ENCODE assay signal across 1 cellular context in the genomic region with DNA sequence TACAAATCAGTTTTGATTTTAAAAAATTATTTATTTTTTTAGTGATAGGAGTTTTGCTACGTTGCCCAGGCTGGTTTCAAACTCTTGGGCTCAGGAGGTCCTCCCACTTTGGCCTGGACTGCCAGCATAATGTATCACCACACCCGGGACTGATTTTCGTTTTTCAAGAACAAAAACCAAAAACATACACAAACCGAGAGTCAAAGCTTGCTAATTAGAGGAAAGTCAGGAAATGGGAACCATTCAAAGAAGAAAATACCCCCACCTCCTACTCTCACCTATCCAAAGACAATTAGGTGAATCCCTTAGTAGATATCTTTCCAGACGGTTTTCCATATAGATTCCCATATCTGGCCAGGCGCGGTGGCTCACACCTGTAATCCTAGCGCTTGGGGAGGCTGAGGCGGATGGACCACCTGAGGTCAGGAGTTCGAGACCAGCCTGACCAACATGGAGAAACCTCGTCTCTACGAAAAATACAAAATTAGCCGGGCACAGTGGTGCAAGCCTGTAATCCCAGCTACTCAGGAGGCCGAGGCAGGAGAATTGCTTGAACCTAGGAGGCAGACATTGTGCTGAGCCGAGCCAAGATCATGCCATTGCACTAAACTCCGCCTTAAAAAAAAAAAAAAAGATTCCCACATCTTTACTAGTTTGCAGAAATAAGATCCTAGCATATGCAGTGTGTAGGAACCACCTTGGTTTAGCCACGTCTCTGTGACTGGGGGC.
TF ChIP-seq lines count a peak whose summit lies in the region.

No MANE protein-coding gene starts in this region.

TF ChIP-seq in GM12878, 131 proteins besides CTCF, POLR2A, EP300 and RAD21:
- no peak for TF ChIP-seq BMI1 (IDR thresholded peaks at IDR 0.05; ENCODE audit: borderline replicate concordance)
- TF ChIP-seq, protein P1, sequence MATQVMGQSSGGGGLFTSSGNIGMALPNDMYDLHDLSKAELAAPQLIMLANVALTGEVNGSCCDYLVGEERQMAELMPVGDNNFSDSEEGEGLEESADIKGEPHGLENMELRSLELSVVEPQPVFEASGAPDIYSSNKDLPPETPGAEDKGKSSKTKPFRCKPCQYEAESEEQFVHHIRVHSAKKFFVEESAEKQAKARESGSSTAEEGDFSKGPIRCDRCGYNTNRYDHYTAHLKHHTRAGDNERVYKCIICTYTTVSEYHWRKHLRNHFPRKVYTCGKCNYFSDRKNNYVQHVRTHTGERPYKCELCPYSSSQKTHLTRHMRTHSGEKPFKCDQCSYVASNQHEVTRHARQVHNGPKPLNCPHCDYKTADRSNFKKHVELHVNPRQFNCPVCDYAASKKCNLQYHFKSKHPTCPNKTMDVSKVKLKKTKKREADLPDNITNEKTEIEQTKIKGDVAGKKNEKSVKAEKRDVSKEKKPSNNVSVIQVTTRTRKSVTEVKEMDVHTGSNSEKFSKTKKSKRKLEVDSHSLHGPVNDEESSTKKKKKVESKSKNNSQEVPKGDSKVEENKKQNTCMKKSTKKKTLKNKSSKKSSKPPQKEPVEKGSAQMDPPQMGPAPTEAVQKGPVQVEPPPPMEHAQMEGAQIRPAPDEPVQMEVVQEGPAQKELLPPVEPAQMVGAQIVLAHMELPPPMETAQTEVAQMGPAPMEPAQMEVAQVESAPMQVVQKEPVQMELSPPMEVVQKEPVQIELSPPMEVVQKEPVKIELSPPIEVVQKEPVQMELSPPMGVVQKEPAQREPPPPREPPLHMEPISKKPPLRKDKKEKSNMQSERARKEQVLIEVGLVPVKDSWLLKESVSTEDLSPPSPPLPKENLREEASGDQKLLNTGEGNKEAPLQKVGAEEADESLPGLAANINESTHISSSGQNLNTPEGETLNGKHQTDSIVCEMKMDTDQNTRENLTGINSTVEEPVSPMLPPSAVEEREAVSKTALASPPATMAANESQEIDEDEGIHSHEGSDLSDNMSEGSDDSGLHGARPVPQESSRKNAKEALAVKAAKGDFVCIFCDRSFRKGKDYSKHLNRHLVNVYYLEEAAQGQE (IDR thresholded peaks at IDR 0.05; ENCODE audit: low read depth, low read length): no peak
- TF ChIP-seq POLR2AphosphoS5 (IDR thresholded peaks at IDR 0.05; ENCODE audit: low read length): peak; percentile 21; the same call in 1 of the 2 replicates
- TF ChIP-seq TBL1XR1 (IDR thresholded peaks at IDR 0.05; ENCODE audit: low read depth, low read length): no peak
- peak; percentile 58 for TF ChIP-seq RUNX3 (IDR thresholded peaks at IDR 0.05; ENCODE audit: low read length)
- TF ChIP-seq ZNF217 (IDR thresholded peaks at IDR 0.05): peak; percentile 41; the same call in 1 of the 2 replicates
- 0 out of 2 replicates have a peak, but pooled peaks have one; percentile 66 for TF ChIP-seq FOXM1 (IDR thresholded peaks at IDR 0.05; ENCODE audit: low read depth, low read length)
- TF ChIP-seq ATF2 (IDR thresholded peaks at IDR 0.05; ENCODE audit: low read length): no peak
- peak; percentile 72 for TF ChIP-seq NFIC (IDR thresholded peaks at IDR 0.05; ENCODE audit: low read depth, low read length)
- TF ChIP-seq IKZF1 (conservative IDR thresholded peaks at IDR 0.05): peak; percentile 64; the same call in 1 of the 2 replicates
- TF ChIP-seq ZBED1 (IDR thresholded peaks at IDR 0.05; ENCODE audit: borderline replicate concordance): 0 out of 2 replicates have a peak, but pooled peaks have one; percentile 19
- no peak for TF ChIP-seq ZNF24 (IDR thresholded peaks at IDR 0.05)
- peak; percentile 54 for TF ChIP-seq EED (IDR thresholded peaks at IDR 0.05; ENCODE audit: low read depth)
- TF ChIP-seq MTA2 (IDR thresholded peaks at IDR 0.05; ENCODE audit: low read depth): peak; percentile 86
- peak; percentile 48 for TF ChIP-seq JUNB (IDR thresholded peaks at IDR 0.05)
- TF ChIP-seq, protein P2, sequence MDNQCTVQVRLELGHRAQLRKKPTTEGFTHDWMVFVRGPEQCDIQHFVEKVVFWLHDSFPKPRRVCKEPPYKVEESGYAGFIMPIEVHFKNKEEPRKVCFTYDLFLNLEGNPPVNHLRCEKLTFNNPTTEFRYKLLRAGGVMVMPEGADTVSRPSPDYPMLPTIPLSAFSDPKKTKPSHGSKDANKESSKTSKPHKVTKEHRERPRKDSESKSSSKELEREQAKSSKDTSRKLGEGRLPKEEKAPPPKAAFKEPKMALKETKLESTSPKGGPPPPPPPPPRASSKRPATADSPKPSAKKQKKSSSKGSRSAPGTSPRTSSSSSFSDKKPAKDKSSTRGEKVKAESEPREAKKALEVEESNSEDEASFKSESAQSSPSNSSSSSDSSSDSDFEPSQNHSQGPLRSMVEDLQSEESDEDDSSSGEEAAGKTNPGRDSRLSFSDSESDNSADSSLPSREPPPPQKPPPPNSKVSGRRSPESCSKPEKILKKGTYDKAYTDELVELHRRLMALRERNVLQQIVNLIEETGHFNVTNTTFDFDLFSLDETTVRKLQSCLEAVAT (IDR thresholded peaks at IDR 0.05): peak; percentile 82; the same call in 1 of the 2 replicates
- TF ChIP-seq ZNF384 (IDR thresholded peaks at IDR 0.05; ENCODE audit: borderline replicate concordance, low read depth, low read length): peak; percentile 53; the same call in 1 of the 2 replicates
- TF ChIP-seq WRNIP1 (IDR thresholded peaks at IDR 0.05; ENCODE audit: borderline replicate concordance, low read depth, low read length): no peak
- no peak for TF ChIP-seq YBX1 (IDR thresholded peaks at IDR 0.05)
- peak; percentile 87 to 88 for TF ChIP-seq IKZF2 (IDR thresholded peaks at IDR 0.05)
- TF ChIP-seq, protein P3, sequence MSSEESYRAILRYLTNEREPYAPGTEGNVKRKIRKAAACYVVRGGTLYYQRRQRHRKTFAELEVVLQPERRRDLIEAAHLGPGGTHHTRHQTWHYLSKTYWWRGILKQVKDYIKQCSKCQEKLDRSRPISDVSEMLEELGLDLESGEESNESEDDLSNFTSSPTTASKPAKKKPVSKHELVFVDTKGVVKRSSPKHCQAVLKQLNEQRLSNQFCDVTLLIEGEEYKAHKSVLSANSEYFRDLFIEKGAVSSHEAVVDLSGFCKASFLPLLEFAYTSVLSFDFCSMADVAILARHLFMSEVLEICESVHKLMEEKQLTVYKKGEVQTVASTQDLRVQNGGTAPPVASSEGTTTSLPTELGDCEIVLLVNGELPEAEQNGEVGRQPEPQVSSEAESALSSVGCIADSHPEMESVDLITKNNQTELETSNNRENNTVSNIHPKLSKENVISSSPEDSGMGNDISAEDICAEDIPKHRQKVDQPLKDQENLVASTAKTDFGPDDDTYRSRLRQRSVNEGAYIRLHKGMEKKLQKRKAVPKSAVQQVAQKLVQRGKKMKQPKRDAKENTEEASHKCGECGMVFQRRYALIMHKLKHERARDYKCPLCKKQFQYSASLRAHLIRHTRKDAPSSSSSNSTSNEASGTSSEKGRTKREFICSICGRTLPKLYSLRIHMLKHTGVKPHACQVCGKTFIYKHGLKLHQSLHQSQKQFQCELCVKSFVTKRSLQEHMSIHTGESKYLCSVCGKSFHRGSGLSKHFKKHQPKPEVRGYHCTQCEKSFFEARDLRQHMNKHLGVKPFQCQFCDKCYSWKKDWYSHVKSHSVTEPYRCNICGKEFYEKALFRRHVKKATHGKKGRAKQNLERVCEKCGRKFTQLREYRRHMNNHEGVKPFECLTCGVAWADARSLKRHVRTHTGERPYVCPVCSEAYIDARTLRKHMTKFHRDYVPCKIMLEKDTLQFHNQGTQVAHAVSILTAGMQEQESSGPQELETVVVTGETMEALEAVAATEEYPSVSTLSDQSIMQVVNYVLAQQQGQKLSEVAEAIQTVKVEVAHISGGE (CRISPR knock-in tag; IDR thresholded peaks at IDR 0.05): no peak
- no peak for TF ChIP-seq ESRRA (IDR thresholded peaks at IDR 0.05; ENCODE audit: low read length)
- TF ChIP-seq, protein P4, sequence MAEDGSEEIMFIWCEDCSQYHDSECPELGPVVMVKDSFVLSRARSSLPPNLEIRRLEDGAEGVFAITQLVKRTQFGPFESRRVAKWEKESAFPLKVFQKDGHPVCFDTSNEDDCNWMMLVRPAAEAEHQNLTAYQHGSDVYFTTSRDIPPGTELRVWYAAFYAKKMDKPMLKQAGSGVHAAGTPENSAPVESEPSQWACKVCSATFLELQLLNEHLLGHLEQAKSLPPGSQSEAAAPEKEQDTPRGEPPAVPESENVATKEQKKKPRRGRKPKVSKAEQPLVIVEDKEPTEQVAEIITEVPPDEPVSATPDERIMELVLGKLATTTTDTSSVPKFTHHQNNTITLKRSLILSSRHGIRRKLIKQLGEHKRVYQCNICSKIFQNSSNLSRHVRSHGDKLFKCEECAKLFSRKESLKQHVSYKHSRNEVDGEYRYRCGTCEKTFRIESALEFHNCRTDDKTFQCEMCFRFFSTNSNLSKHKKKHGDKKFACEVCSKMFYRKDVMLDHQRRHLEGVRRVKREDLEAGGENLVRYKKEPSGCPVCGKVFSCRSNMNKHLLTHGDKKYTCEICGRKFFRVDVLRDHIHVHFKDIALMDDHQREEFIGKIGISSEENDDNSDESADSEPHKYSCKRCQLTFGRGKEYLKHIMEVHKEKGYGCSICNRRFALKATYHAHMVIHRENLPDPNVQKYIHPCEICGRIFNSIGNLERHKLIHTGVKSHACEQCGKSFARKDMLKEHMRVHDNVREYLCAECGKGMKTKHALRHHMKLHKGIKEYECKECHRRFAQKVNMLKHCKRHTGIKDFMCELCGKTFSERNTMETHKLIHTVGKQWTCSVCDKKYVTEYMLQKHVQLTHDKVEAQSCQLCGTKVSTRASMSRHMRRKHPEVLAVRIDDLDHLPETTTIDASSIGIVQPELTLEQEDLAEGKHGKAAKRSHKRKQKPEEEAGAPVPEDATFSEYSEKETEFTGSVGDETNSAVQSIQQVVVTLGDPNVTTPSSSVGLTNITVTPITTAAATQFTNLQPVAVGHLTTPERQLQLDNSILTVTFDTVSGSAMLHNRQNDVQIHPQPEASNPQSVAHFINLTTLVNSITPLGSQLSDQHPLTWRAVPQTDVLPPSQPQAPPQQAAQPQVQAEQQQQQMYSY (CRISPR knock-in tag; IDR thresholded peaks at IDR 0.05): no peak
- peak; percentile 73; the same call in 1 of the 2 replicates for TF ChIP-seq BCL11A (IDR thresholded peaks at IDR 0.05; ENCODE audit: low read depth, low read length)
- TF ChIP-seq ETV6 (conservative IDR thresholded peaks at IDR 0.05 in 1 of 2, IDR thresholded peaks at IDR 0.05 in 1 of 2; ENCODE audit: borderline replicate concordance in 1 of 2, low read depth in 1 of 2): 0 out of 4 replicates have a peak, but pooled peaks of 1 of the 2 experiments have one; percentile 30
- TF ChIP-seq, protein P5, sequence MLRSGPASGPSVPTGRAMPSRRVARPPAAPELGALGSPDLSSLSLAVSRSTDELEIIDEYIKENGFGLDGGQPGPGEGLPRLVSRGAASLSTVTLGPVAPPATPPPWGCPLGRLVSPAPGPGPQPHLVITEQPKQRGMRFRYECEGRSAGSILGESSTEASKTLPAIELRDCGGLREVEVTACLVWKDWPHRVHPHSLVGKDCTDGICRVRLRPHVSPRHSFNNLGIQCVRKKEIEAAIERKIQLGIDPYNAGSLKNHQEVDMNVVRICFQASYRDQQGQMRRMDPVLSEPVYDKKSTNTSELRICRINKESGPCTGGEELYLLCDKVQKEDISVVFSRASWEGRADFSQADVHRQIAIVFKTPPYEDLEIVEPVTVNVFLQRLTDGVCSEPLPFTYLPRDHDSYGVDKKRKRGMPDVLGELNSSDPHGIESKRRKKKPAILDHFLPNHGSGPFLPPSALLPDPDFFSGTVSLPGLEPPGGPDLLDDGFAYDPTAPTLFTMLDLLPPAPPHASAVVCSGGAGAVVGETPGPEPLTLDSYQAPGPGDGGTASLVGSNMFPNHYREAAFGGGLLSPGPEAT (IDR thresholded peaks at IDR 0.05; ENCODE audit: low read depth): peak; percentile 59
- 0 out of 2 replicates have a peak, but pooled peaks have one; percentile 40 for TF ChIP-seq PML (IDR thresholded peaks at IDR 0.05; ENCODE audit: low read length)
- TF ChIP-seq POU2F2 (IDR thresholded peaks at IDR 0.05; ENCODE audit: borderline replicate concordance, low read depth, low read length): no peak
- TF ChIP-seq MTA3 (IDR thresholded peaks at IDR 0.05; ENCODE audit: borderline replicate concordance, low read length): 0 out of 2 replicates have a peak, but pooled peaks have one; percentile 31
- TF ChIP-seq CREM (IDR thresholded peaks at IDR 0.05; ENCODE audit: low read depth): 0 out of 2 replicates have a peak, but pooled peaks have one; percentile 1
- TF ChIP-seq, protein P6, sequence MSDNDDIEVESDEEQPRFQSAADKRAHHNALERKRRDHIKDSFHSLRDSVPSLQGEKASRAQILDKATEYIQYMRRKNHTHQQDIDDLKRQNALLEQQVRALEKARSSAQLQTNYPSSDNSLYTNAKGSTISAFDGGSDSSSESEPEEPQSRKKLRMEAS (IDR thresholded peaks at IDR 0.05; ENCODE audit: low read depth, low read length): no peak
